13 cellular contexts compared by ENCODE assay signal in the genomic region with DNA sequence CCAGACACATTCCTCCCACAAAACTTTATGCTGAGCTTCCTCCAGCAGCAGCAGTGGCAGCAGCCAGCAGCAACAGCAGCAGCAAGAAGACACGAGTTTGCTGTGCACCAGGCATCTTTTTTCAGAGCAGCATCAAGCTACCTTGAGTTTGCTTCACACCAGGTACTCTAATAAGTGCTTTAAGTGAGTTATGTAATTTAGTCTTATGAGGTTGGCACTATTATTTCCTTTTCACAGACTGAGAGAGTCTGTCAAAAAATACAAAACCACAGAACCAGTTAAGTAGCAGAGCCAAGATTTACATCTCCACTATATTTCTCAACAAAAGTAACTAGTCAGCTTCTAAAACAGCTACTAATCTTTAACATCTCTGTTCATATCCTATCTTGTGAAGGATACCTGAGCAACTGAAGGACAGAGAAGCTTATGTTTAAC. TPM values are rescaled to one million over a fixed set of nuclear protein-coding genes. Genes with fewer than 3 reads are reported as not detected.
DNase-seq lines count a peak whose midpoint lies in the region; ATAC-seq and TF ChIP-seq lines count a peak whose summit lies in the region.
"Had no signal": no experiment of that assay in that cellular context is flagged by ENCODE, and none has a peak within 500 bp of the region (broad histone marks: within the 10 kb centered on the region; RNA-seq: fewer than 3 reads in every experiment).

No MANE protein-coding gene starts in this region.

- no peaks in the 10 kb centered on the region for H3K36me3 ChIP-seq in CD8-positive, alpha-beta T cell (ENCODE audit: insufficient read depth, low read length)
- no peaks in the 10 kb centered on the region for H3K36me3 ChIP-seq in mesendoderm (ENCODE audit: control insufficient read depth, insufficient read depth, low read length)
- H3K36me3 ChIP-seq in BE2C, result no peaks in the 10 kb centered on the region

- H3K27ac Mint-ChIP-seq in CD8-positive, alpha-beta T cell, result peak overlapping the region; percentile 97
- H3K27ac Mint-ChIP-seq in HFFc6, result peak overlapping the region; percentile 42; the same call in 1 of the 2 replicates
- H3K27ac Mint-ChIP-seq in activated naive CD4-positive, alpha-beta T cell treated with anti-CD3 and anti-CD28 coated beads, Interleukin-2, amount 50 U/mL, for 24 hours, result peak overlapping the region; percentile 96

- H4K8ac ChIP-seq in mesendoderm (ENCODE audit: low read depth, low read length), result no peak overlapping the region

- peak overlapping the region; percentile 33 for H3K27ac ChIP-seq in CD8-positive, alpha-beta T cell (ENCODE audit: low read depth, low read length)
- no peak overlapping the region for H3K27ac ChIP-seq in mesendoderm (ENCODE audit: low read depth, low read length)
- H3K27ac ChIP-seq: BLaER1 treated with 17β-estradiol and CSF1 and Interleukin-3, amounts not matched to agents 10 nM and 100 nM; epithelial cell of prostate; heart right ventricle had no signal

- ATAC-seq in CD8-positive, alpha-beta T cell, result peak; percentile 80
- ATAC-seq: heart right ventricle had no signal

- no peaks in the 10 kb centered on the region for H3K9me3 ChIP-seq in CD8-positive, alpha-beta T cell (ENCODE audit: low read length)
- H3K9me3 ChIP-seq in BE2C, result no peaks in the 10 kb centered on the region
- H3K9me3 ChIP-seq: heart right ventricle had no signal

- no peak overlapping the region for H4K5ac ChIP-seq in mesendoderm (ENCODE audit: low read length)

- H3K9me3 Mint-ChIP-seq in CD8-positive, alpha-beta T cell, result no peaks in the 10 kb centered on the region
- no peaks in the 10 kb centered on the region for H3K9me3 Mint-ChIP-seq in HFFc6
- H3K9me3 Mint-ChIP-seq in activated naive CD4-positive, alpha-beta T cell treated with anti-CD3 and anti-CD28 coated beads, Interleukin-2, amount 50 U/mL, for 24 hours, result peaks cover 6% of the 10 kb centered on the region

- H2BK15ac ChIP-seq in mesendoderm (replicated peaks; ENCODE audit: low read depth), result no peak overlapping the region

- DNase-seq in CD8-positive, alpha-beta T cell, result peak in 3 of 7 experiments; percentile 26 to 28 (median 27)
- DNase-seq in HFFc6, result no peak
- DNase-seq in mesendoderm, result no peak
- DNase-seq in BE2C, result no peak
- no peak for DNase-seq in NK-92 treated with Interleukin-12 subunit alpha and Interleukin-12 subunit beta, amount 100 ng/mL, for 24 hours (lab: John Stamatoyannopoulos, UW)
- DNase-seq in NCI-H1105 (lab: John Stamatoyannopoulos, UW), result no peak
- DNase-seq in retina, result no peak
- DNase-seq: heart right ventricle, NCI-H1417 treated with DMSO at 0.1 percent for 48 hours, OCI-M1 had no signal

- intact Hi-C loops in CD8-positive, alpha-beta T cell (cut with DNase I, micrococcal nuclease), result loop anchor here in 1 of 2 experiments (5.0 kb wide), 1 partner anchor 41 kb away; no protein-coding TSS in a partner anchor

- peaks cover 73% of the 10 kb centered on the region for H3K4me1 Mint-ChIP-seq in CD8-positive, alpha-beta T cell (ENCODE audit: low read depth)
- peaks cover 34% of the 10 kb centered on the region for H3K4me1 Mint-ChIP-seq in HFFc6 (ENCODE audit: low read depth)
- peaks cover 70% of the 10 kb centered on the region for H3K4me1 Mint-ChIP-seq in activated naive CD4-positive, alpha-beta T cell treated with anti-CD3 and anti-CD28 coated beads, Interleukin-2, amount 50 U/mL, for 24 hours

- H3K9ac ChIP-seq in mesendoderm (ENCODE audit: low read length), result no peak overlapping the region
- H3K9ac ChIP-seq: BLaER1 treated with 17β-estradiol and CSF1 and Interleukin-3, amounts not matched to agents 10 nM and 100 nM had no signal

- no CpG with 5 or more reads among the region's 1 CpG for WGBS in mesendoderm (ENCODE audit: extremely low coverage, insufficient coverage, low lambda C conversion rate)

- no peak for TF ChIP-seq CTCF in CD8-positive, alpha-beta T cell (IDR thresholded peaks at IDR 0.05)
- TF ChIP-seq CTCF in HFFc6 (IDR thresholded peaks at IDR 0.05), result no peak
- TF ChIP-seq CTCF in BE2C (IDR thresholded peaks at IDR 0.05; ENCODE audit: low read depth, low read length), result no peak

- H3K27me3 ChIP-seq in CD8-positive, alpha-beta T cell (ENCODE audit: insufficient read depth, low read length), result no peaks in the 10 kb centered on the region
- H3K27me3 ChIP-seq in mesendoderm (ENCODE audit: insufficient read depth, low read length, poor library complexity) (no peaks in the 10 kb centered on the region), BE2C (no peaks in the 10 kb centered on the region)
- H3K27me3 ChIP-seq: BLaER1 treated with 17β-estradiol and CSF1 and Interleukin-3, amounts not matched to agents 10 nM and 100 nM; heart right ventricle had no signal

- H2AK5ac ChIP-seq in mesendoderm (ENCODE audit: low read length), result no peak overlapping the region

- H3K79me1 ChIP-seq in mesendoderm (ENCODE audit: low read length), result peaks cover 6% of the 10 kb centered on the region

- H3K4me3 Mint-ChIP-seq in CD8-positive, alpha-beta T cell, result peak overlapping the region; percentile 70
- no peak overlapping the region for H3K4me3 Mint-ChIP-seq in HFFc6
- peak overlapping the region; percentile 24 for H3K4me3 Mint-ChIP-seq in activated naive CD4-positive, alpha-beta T cell treated with anti-CD3 and anti-CD28 coated beads, Interleukin-2, amount 50 U/mL, for 24 hours

- H3K4ac ChIP-seq in mesendoderm (ENCODE audit: low read depth, low read length), result no peak overlapping the region

- no peak overlapping the region for H3K56ac ChIP-seq in mesendoderm (ENCODE audit: low read length)

- peaks cover 8% of the 10 kb centered on the region for H3K79me2 ChIP-seq in mesendoderm (ENCODE audit: control insufficient read depth, insufficient read depth, low read length)

- POLR2A ChIA-PET in CD8-positive, alpha-beta T cell (lab: Charles Lee), result interaction anchor here (0.7 to 3.1 kb wide), 8 partner anchors 10 to 114 kb away, joined by 3 to 16 read pairs (median 4); a partner anchor contains a TSS

- peaks cover 18% of the 10 kb centered on the region for H3K36me3 Mint-ChIP-seq in CD8-positive, alpha-beta T cell
- H3K36me3 Mint-ChIP-seq in HFFc6 (ENCODE audit: low read depth), result peaks cover 24% of the 10 kb centered on the region
- peaks cover 15% of the 10 kb centered on the region for H3K36me3 Mint-ChIP-seq in activated naive CD4-positive, alpha-beta T cell treated with anti-CD3 and anti-CD28 coated beads, Interleukin-2, amount 50 U/mL, for 24 hours

- peak overlapping the region; percentile 22 for H3K4me3 ChIP-seq in CD8-positive, alpha-beta T cell (ENCODE audit: low read depth, low read length)
- H3K4me3 ChIP-seq in mesendoderm (ENCODE audit: low read length), result no peak overlapping the region
- H3K4me3 ChIP-seq in BE2C (ENCODE audit: low read depth, low read length), result no peak overlapping the region
- H3K4me3 ChIP-seq: BLaER1 treated with 17β-estradiol and CSF1 and Interleukin-3, amounts not matched to agents 10 nM and 100 nM; heart right ventricle had no signal

- peak overlapping the region; percentile 53 for H3K23ac ChIP-seq in mesendoderm (ENCODE audit: low read length)

- H2BK120ac ChIP-seq in mesendoderm (ENCODE audit: low read depth, low read length), result no peak overlapping the region

- H3K27me3 Mint-ChIP-seq in CD8-positive, alpha-beta T cell (ENCODE audit: low read depth), result no peaks in the 10 kb centered on the region
- no peaks in the 10 kb centered on the region; the same call in 1 of the 2 replicates for H3K27me3 Mint-ChIP-seq in HFFc6 (ENCODE audit: insufficient read depth)
- H3K27me3 Mint-ChIP-seq in activated naive CD4-positive, alpha-beta T cell treated with anti-CD3 and anti-CD28 coated beads, Interleukin-2, amount 50 U/mL, for 24 hours, result no peaks in the 10 kb centered on the region

- no peak overlapping the region for H2BK5ac ChIP-seq in mesendoderm (ENCODE audit: low read length)

- H3K4me1 ChIP-seq in CD8-positive, alpha-beta T cell (ENCODE audit: insufficient read depth, low read length), result peaks cover 56% of the 10 kb centered on the region
- no peaks in the 10 kb centered on the region for H3K4me1 ChIP-seq in mesendoderm (ENCODE audit: control insufficient read depth, low read depth, low read length)
- H3K4me1 ChIP-seq in BE2C, result no peaks in the 10 kb centered on the region

- no peak overlapping the region for H3K18ac ChIP-seq in mesendoderm (ENCODE audit: low read length)

- CTCF ChIA-PET in CD8-positive, alpha-beta T cell (lab: Charles Lee), result interaction anchor here (1.0 to 2.7 kb wide), 4 partner anchors 16 to 72 kb away, joined by 3 to 10 read pairs (median 4); a partner anchor contains a TSS

- no peak overlapping the region for H3K4me2 ChIP-seq in mesendoderm (ENCODE audit: low read length)

RNA-seq across cellular contexts. Expression of a gene that starts 23.7 kb away (rescaled TPM):
- total RNA-seq in CD8-positive, alpha-beta T cell, result 10 to 100 TPM; 79.1 to 81.9 TPM
- total RNA-seq in HFFc6 (2021; fragmentation: NEBNext Ultra II Directional; extraction: Animal tissue kit (Norgen Biotek cat#: 25700)), result 10 to 100 TPM; 37.7 to 42.3 (median 40.8) TPM
- polyA plus RNA-seq in mesendoderm (2013, experiment 1 of 2), result 23.1 TPM
- 23.4 TPM for polyA plus RNA-seq in mesendoderm (2013, experiment 2 of 2)
- polyA plus RNA-seq in BE2C (2012; ENCODE audit: insufficient read depth, insufficient read length, low read depth), result 32.2 TPM

Comparison
In these comparisons a context has a peak if more than half of its experiments do, and no peak if none do; other contexts are left out.
1. H3K27ac Mint-ChIP-seq: peak in every context shown above with its lines; median percentile 97 in CD8-positive, alpha-beta T cell; 96 in activated naive CD4-positive, alpha-beta T cell treated with anti-CD3 and anti-CD28 coated beads, Interleukin-2, amount 50 U/mL, for 24 hours; 42 in HFFc6.